In genomic region chr5:169142264-169142970, GRCh38 we compare ENCODE assay signal across 11 cellular contexts.
DNase-seq lines count a peak whose midpoint lies in the region; ATAC-seq and TF ChIP-seq lines count a peak whose summit lies in the region.
"Had no signal": no experiment of that assay in that cellular context is flagged by ENCODE, and none has a peak within 500 bp of the region (broad histone marks: within the 10 kb centered on the region; RNA-seq: fewer than 3 reads in every experiment).

No MANE protein-coding gene starts in this region.

- TF ChIP-seq CTCF in AG04450 (IDR thresholded peaks at IDR 0.05; ENCODE audit: low read depth, low read length) (no peak), Panc1 (IDR thresholded peaks at IDR 0.05) (no peak), spleen (IDR thresholded peaks at IDR 0.05 in 8 of 11, conservative IDR thresholded peaks at IDR 0.05 in 3 of 11) (no peak)

- POLR2A ChIA-PET in AG04450 (lab: Yijun Ruan, JAX) (no interaction called here), Panc1 (lab: Charles Lee) (interaction anchor here (0.7 kb wide), 1 partner anchor 71 kb away, joined by 3 read pairs; no protein-coding TSS in a partner anchor)

- TF ChIP-seq POLR2A in spleen (IDR thresholded peaks at IDR 0.05): no peak

- ATAC-seq in Panc1: peak; percentile 53
- ATAC-seq in left ventricle myocardium superior: peak; percentile 93
- no peak for ATAC-seq in GM18858 (IDR thresholded peaks at IDR 0.05; ENCODE audit: unreplicated experiment)
- ATAC-seq: foreskin keratinocyte had no signal

- H3K27me3 ChIP-seq in AG04450 (ENCODE audit: control insufficient read depth, insufficient read depth, low read length) (no peaks in the 10 kb centered on the region), Panc1 (ENCODE audit: control insufficient read depth, insufficient read depth, low read length) (no peaks in the 10 kb centered on the region), spleen (replicated peaks in 1 of 7) (peaks cover 0 to 3% (median 0%) of the 10 kb centered on the region in 7 donors)
- H3K27me3 ChIP-seq: foreskin keratinocyte, vagina had no signal

- no peaks in the 10 kb centered on the region for H3K36me3 ChIP-seq in Panc1 (ENCODE audit: control insufficient read depth, insufficient read depth, low read length)
- H3K36me3 ChIP-seq in spleen: no peaks in the 10 kb centered on the region
- H3K36me3 ChIP-seq: vagina had no signal

- no peaks in the 10 kb centered on the region for H3K9me3 ChIP-seq in AG04450 (ENCODE audit: control insufficient read depth, insufficient read depth, low read length)
- H3K9me3 ChIP-seq in Panc1 (ENCODE audit: control insufficient read depth, insufficient read depth, low read depth, low read length): no peaks in the 10 kb centered on the region
- H3K9me3 ChIP-seq in spleen: no peaks in the 10 kb centered on the region
- H3K9me3 ChIP-seq: vagina had no signal

- intact Hi-C loops in Panc1 (cut with micrococcal nuclease; ENCODE audit: unreplicated experiment): no loop called here
- intact Hi-C loops in left ventricle myocardium superior (cut with micrococcal nuclease): no loop called here
- intact Hi-C loops in posterior vena cava (cut with DNase I): no loop called here
- intact Hi-C loops in spleen (cut with DNase I; ENCODE audit: low total_unique reads): no loop called here

- CTCF ChIA-PET in AG04450 (lab: Charles Lee): no interaction called here
- CTCF ChIA-PET in Panc1 (lab: Charles Lee): interaction anchor here (0.7 kb wide), 1 partner anchor 100 kb away, joined by 3 read pairs; no protein-coding TSS in a partner anchor

- H3K4me1 ChIP-seq in Panc1 (ENCODE audit: control insufficient read depth, insufficient read depth, low read length): no peaks in the 10 kb centered on the region
- peaks cover 0 to 8% (median 0%) of the 10 kb centered on the region in 6 donors for H3K4me1 ChIP-seq in spleen
- H3K4me1 ChIP-seq: foreskin keratinocyte had no signal

- H3K4me3 ChIP-seq in AG04450 (ENCODE audit: low read depth, low read length) (no peak overlapping the region), Panc1 (ENCODE audit: low read depth in 2 of 2, low read length in 2 of 2) (no peak overlapping the region), spleen (no peak overlapping the region)
- H3K4me3 ChIP-seq: vagina had no signal

- WGBS in spleen, 5 donors: 58 to 82% (median 74%) methylated on average over 3 of the region's 3 CpGs

- H3K27ac ChIP-seq in AG04450 (ENCODE audit: low read depth, low read length) (peak overlapping the region; percentile 11), Panc1 (ENCODE audit: low read length) (no peak overlapping the region; the same call in 1 of the 2 replicates), spleen (no peak overlapping the region)
- H3K27ac ChIP-seq: foreskin keratinocyte, vagina had no signal

- BruUV-seq in Panc1 (replicated peaks; lab: Mats Ljungman, UMichigan): no TSS peak

- DNase-seq in AG04450 (ENCODE audit: low read depth, low spot score): no peak
- DNase-seq in Panc1 (ENCODE audit: low read depth, low spot score): no peak
- peak; percentile 64 for DNase-seq in left ventricle myocardium superior
- peak; percentile 85 for DNase-seq in posterior vena cava (ENCODE audit: low spot score)
- DNase-seq in activated CD8-positive, alpha-beta memory T cell treated with anti-CD3 and anti-CD28 coated beads, Interleukin-2, amount 50 U/mL, for 4 hours: no peak
- DNase-seq in spleen: no peak
- no peak for DNase-seq in stimulated activated CD8-positive, alpha-beta memory T cell treated with anti-CD3 and anti-CD28 coated beads, Interleukin-4, amount 100 ng/mL, for 48 hours
- DNase-seq: activated gamma-delta T cell treated with Interleukin-2 at 50 U/mL for 16 hours, foreskin keratinocyte had no signal

- in situ Hi-C loops in Panc1 (cut with HindIII; ENCODE audit: low pct_unique_long_range_greater_than_20kb, low sequenced_read_pairs): no loop called here

Comparison
In these comparisons a context has a peak if more than half of its experiments do, and no peak if none do; other contexts are left out.
1. DNase-seq: peak in left ventricle myocardium superior (single experiment) and posterior vena cava (single experiment); none in AG04450 (single experiment), Panc1 (single experiment), activated CD8-positive, alpha-beta memory T cell treated with anti-CD3 and anti-CD28 coated beads, Interleukin-2, amount 50 U/mL, for 4 hours (single experiment), spleen (single experiment) and stimulated activated CD8-positive, alpha-beta memory T cell treated with anti-CD3 and anti-CD28 coated beads, Interleukin-4, amount 100 ng/mL, for 48 hours (single experiment).